1 cellular context compared by ENCODE assay signal in the genomic region with DNA sequence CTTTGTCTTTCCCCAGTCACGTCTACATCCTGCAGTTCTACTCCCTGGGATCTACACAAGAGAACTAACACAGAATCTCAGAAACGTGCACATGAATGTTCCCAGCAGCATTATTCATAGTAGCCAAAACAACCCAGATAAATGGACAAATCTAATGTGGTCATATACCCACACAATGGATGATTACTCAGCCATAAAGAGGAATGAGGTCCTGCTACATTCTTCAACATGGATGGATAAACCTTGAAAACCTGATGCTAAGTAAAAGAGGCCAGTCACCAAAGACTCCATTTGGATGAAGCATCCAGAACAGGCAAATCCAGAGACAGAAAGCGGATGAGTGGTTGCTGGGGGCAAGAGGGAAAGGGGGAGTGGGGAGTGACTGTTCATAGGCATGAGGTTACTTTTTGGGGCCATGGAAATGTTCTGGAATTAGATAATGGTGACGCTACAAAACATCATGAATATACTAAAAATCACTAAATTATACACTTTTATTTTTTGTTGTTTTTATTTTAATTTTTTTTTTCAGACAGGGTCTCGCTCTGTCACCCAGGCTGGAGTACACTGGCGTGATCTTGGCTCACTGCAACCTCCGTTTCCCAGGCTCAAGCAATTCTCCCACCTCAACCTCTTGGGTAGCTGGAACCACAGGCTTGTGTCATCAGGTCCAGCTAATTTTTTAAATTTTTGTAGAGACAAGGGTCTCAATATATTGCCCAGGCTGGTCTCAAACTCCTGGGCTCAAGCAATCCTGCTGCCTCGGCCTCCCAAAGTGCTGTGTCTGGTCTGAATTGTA.
TF ChIP-seq lines count a peak whose summit lies in the region.

No MANE protein-coding gene starts in this region.

TF ChIP-seq in HepG2, 621 proteins besides CTCF, POLR2A, EP300 and RAD21:
- TF ChIP-seq SNAPC4 (CRISPR knock-in tag; IDR thresholded peaks at IDR 0.05) (no peak), EED (CRISPR knock-in tag; IDR thresholded peaks at IDR 0.05) (no peak), ZNF333 (CRISPR knock-in tag; IDR thresholded peaks at IDR 0.05; ENCODE audit: borderline replicate concordance) (no peak), ZNF556 (CRISPR knock-in tag; IDR thresholded peaks at IDR 0.05; ENCODE audit: borderline replicate concordance) (no peak), HDAC2 (CRISPR knock-in tag; IDR thresholded peaks at IDR 0.05) (no peak), ETV5 (CRISPR knock-in tag; IDR thresholded peaks at IDR 0.05; ENCODE audit: borderline replicate concordance) (no peak), ZZZ3 (CRISPR knock-in tag; IDR thresholded peaks at IDR 0.05; ENCODE audit: borderline replicate concordance) (no peak), RXRA (CRISPR knock-in tag; IDR thresholded peaks at IDR 0.05) (no peak), ZNF329 (CRISPR knock-in tag; IDR thresholded peaks at IDR 0.05; ENCODE audit: low read depth) (no peak), ZNF367 (CRISPR knock-in tag; IDR thresholded peaks at IDR 0.05; ENCODE audit: borderline replicate concordance) (no peak), IRX3 (CRISPR knock-in tag; IDR thresholded peaks at IDR 0.05; ENCODE audit: borderline replicate concordance, low read depth) (no peak), PHF8 (CRISPR knock-in tag; IDR thresholded peaks at IDR 0.05) (no peak)
